In the genomic region with DNA sequence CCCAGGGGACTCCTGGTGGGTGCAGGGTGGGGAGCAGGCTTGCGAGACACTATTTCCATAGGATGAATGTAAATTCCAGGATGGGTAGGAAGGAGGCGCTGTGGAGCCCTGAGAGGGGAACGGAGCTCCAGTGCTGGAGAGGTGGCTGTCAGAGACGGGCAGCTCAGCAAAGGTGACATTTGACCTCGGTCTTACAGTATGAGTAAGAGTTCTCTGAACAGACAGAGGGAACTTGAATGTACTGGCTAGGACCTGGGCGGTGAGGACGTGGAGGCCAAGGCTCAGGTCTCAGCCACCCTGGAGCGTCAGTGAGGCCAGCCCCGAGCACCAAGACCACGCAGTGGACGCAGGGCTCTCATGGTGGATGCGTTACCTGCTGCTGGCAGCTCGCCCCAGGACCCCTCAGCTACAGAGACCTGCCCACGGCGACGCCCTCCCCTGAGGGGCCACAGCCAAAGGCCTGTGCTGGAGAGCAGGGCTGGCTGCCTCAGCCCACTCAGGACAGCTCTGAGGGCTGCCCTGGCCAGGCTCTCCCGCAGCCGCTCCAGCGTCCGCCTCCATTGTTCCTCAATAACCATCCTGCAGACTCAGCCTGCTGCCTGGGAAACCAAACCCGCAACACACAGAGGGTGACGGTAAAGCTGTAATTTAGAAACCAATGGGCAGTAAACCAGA, we compare ENCODE assay signal across 10 cellular contexts.
DNase-seq lines count a peak whose midpoint lies in the region; ATAC-seq and TF ChIP-seq lines count a peak whose summit lies in the region.
"Had no signal": no experiment of that assay in that cellular context is flagged by ENCODE, and none has a peak within 500 bp of the region (broad histone marks: within the 10 kb centered on the region; RNA-seq: fewer than 3 reads in every experiment).

No MANE protein-coding gene starts in this region.

- no peaks in the 10 kb centered on the region for H3K9me3 Mint-ChIP-seq in activated CD4-positive, alpha-beta memory T cell treated with anti-CD3 and anti-CD28 coated beads for 36 hours
- H3K9me3 Mint-ChIP-seq in activated CD4-positive, alpha-beta memory T cell treated with anti-CD3 and anti-CD28 coated beads, Interleukin-2, amount 10 ng/mL, durations not matched to agents 7 days and 5 days: no peaks in the 10 kb centered on the region
- H3K9me3 Mint-ChIP-seq in osteocyte (ENCODE audit: unreplicated experiment): no peaks in the 10 kb centered on the region
- no peaks in the 10 kb centered on the region for H3K9me3 Mint-ChIP-seq in activated naive CD8-positive, alpha-beta T cell treated with anti-CD3 and anti-CD28 coated beads, Interleukin-2, amount 50 U/mL, for 24 hours
- H3K9me3 Mint-ChIP-seq: CD4-positive, alpha-beta T cell had no signal

- POLR2A ChIA-PET in activated CD4-positive, alpha-beta memory T cell treated with anti-CD3 and anti-CD28 coated beads for 36 hours (lab: Charles Lee): no interaction called here
- POLR2A ChIA-PET in activated CD4-positive, alpha-beta memory T cell treated with anti-CD3 and anti-CD28 coated beads, Interleukin-2, amount 10 ng/mL, durations not matched to agents 7 days and 5 days (lab: Charles Lee): interaction anchor here (1.0 kb wide), 1 partner anchor 10 kb away, joined by 3 read pairs; no protein-coding TSS in a partner anchor

- CTCF ChIA-PET in activated CD4-positive, alpha-beta memory T cell treated with anti-CD3 and anti-CD28 coated beads for 36 hours (lab: Charles Lee): interaction anchor here (0.6 to 1.3 kb wide), 2 partner anchors 16 to 121 kb away, joined by 3 to 13 read pairs; no protein-coding TSS in a partner anchor
- CTCF ChIA-PET in activated CD4-positive, alpha-beta memory T cell treated with anti-CD3 and anti-CD28 coated beads, Interleukin-2, amount 10 ng/mL, durations not matched to agents 7 days and 5 days (lab: Charles Lee): interaction anchor here (1.1 to 1.2 kb wide), 3 partner anchors 49 to 127 kb away, joined by 3 to 4 read pairs (median 3); no protein-coding TSS in a partner anchor

- no peaks in the 10 kb centered on the region for H3K27me3 ChIP-seq in Karpas-422 (ENCODE audit: low read length)

- H3K27me3 Mint-ChIP-seq in activated CD4-positive, alpha-beta memory T cell treated with anti-CD3 and anti-CD28 coated beads for 36 hours: peaks cover 3% of the 10 kb centered on the region
- peaks cover 26% of the 10 kb centered on the region for H3K27me3 Mint-ChIP-seq in activated CD4-positive, alpha-beta memory T cell treated with anti-CD3 and anti-CD28 coated beads, Interleukin-2, amount 10 ng/mL, durations not matched to agents 7 days and 5 days
- H3K27me3 Mint-ChIP-seq in osteocyte (ENCODE audit: unreplicated experiment): peaks cover 33% of the 10 kb centered on the region
- peaks cover 11% of the 10 kb centered on the region for H3K27me3 Mint-ChIP-seq in activated naive CD8-positive, alpha-beta T cell treated with anti-CD3 and anti-CD28 coated beads, Interleukin-2, amount 50 U/mL, for 24 hours
- H3K27me3 Mint-ChIP-seq: CD4-positive, alpha-beta T cell had no signal

- no peaks in the 10 kb centered on the region for H3K36me3 ChIP-seq in Karpas-422 (ENCODE audit: insufficient read depth, low read length)

- H3K27ac Mint-ChIP-seq in activated CD4-positive, alpha-beta memory T cell treated with anti-CD3 and anti-CD28 coated beads for 36 hours: no peak overlapping the region
- H3K27ac Mint-ChIP-seq in activated CD4-positive, alpha-beta memory T cell treated with anti-CD3 and anti-CD28 coated beads, Interleukin-2, amount 10 ng/mL, durations not matched to agents 7 days and 5 days: no peak overlapping the region
- H3K27ac Mint-ChIP-seq in osteocyte (ENCODE audit: unreplicated experiment): no peak overlapping the region
- H3K27ac Mint-ChIP-seq in activated naive CD8-positive, alpha-beta T cell treated with anti-CD3 and anti-CD28 coated beads, Interleukin-2, amount 50 U/mL, for 24 hours: no peak overlapping the region
- H3K27ac Mint-ChIP-seq: CD4-positive, alpha-beta T cell had no signal

- H2AFZ ChIP-seq in Karpas-422 (ENCODE audit: low read length): no peak overlapping the region

- peaks cover 19% of the 10 kb centered on the region for H3K4me1 ChIP-seq in Karpas-422 (ENCODE audit: low read length)

- no peaks in the 10 kb centered on the region for H3K36me3 Mint-ChIP-seq in activated CD4-positive, alpha-beta memory T cell treated with anti-CD3 and anti-CD28 coated beads for 36 hours
- no peaks in the 10 kb centered on the region for H3K36me3 Mint-ChIP-seq in activated CD4-positive, alpha-beta memory T cell treated with anti-CD3 and anti-CD28 coated beads, Interleukin-2, amount 10 ng/mL, durations not matched to agents 7 days and 5 days (ENCODE audit: low read depth)
- H3K36me3 Mint-ChIP-seq in osteocyte (ENCODE audit: unreplicated experiment): no peaks in the 10 kb centered on the region
- no peaks in the 10 kb centered on the region for H3K36me3 Mint-ChIP-seq in activated naive CD8-positive, alpha-beta T cell treated with anti-CD3 and anti-CD28 coated beads, Interleukin-2, amount 50 U/mL, for 24 hours (ENCODE audit: low read depth)

- H3K4me3 ChIP-seq in Karpas-422 (ENCODE audit: low read length): no peak overlapping the region
- no peak overlapping the region for H3K4me3 ChIP-seq in choroid plexus epithelial cell (ENCODE audit: low read depth, low read length)

- TF ChIP-seq CTCF in choroid plexus epithelial cell (conservative IDR thresholded peaks at IDR 0.05; ENCODE audit: low read depth, low read length): peak; percentile 51
- TF ChIP-seq CTCF in osteocyte (IDR thresholded peaks at IDR 0.05): peak; percentile 42

- H3K4me1 Mint-ChIP-seq in activated CD4-positive, alpha-beta memory T cell treated with anti-CD3 and anti-CD28 coated beads for 36 hours (ENCODE audit: low read depth): peaks cover 6% of the 10 kb centered on the region
- peaks cover 8% of the 10 kb centered on the region for H3K4me1 Mint-ChIP-seq in activated CD4-positive, alpha-beta memory T cell treated with anti-CD3 and anti-CD28 coated beads, Interleukin-2, amount 10 ng/mL, durations not matched to agents 7 days and 5 days
- H3K4me1 Mint-ChIP-seq in osteocyte (ENCODE audit: unreplicated experiment): no peaks in the 10 kb centered on the region
- H3K4me1 Mint-ChIP-seq in activated naive CD8-positive, alpha-beta T cell treated with anti-CD3 and anti-CD28 coated beads, Interleukin-2, amount 50 U/mL, for 24 hours: peaks cover 23% of the 10 kb centered on the region

- intact Hi-C loops in activated CD4-positive, alpha-beta memory T cell treated with anti-CD3 and anti-CD28 coated beads for 36 hours (cut with micrococcal nuclease): no loop called here

- 0 out of 2 replicates have a peak, but pooled peaks cover 3% of the 10 kb centered on the region for H4K20me1 ChIP-seq in Karpas-422 (ENCODE audit: insufficient read depth, low read depth, low read length)

- no peak overlapping the region for H3K4me3 Mint-ChIP-seq in activated CD4-positive, alpha-beta memory T cell treated with anti-CD3 and anti-CD28 coated beads for 36 hours
- H3K4me3 Mint-ChIP-seq in activated CD4-positive, alpha-beta memory T cell treated with anti-CD3 and anti-CD28 coated beads, Interleukin-2, amount 10 ng/mL, durations not matched to agents 7 days and 5 days: no peak overlapping the region
- no peak overlapping the region for H3K4me3 Mint-ChIP-seq in osteocyte (ENCODE audit: unreplicated experiment)
- no peak overlapping the region for H3K4me3 Mint-ChIP-seq in activated naive CD8-positive, alpha-beta T cell treated with anti-CD3 and anti-CD28 coated beads, Interleukin-2, amount 50 U/mL, for 24 hours
- H3K4me3 Mint-ChIP-seq: CD4-positive, alpha-beta T cell had no signal

- H3K27ac ChIP-seq in Karpas-422 (ENCODE audit: low read length): no peak overlapping the region

- no peaks in the 10 kb centered on the region for H3K9me2 ChIP-seq in Karpas-422 (replicated peaks; ENCODE audit: insufficient read depth, low read length)

- peak; percentile 29 for DNase-seq in activated CD4-positive, alpha-beta memory T cell treated with anti-CD3 and anti-CD28 coated beads for 36 hours
- no peak for DNase-seq in activated CD4-positive, alpha-beta memory T cell treated with anti-CD3 and anti-CD28 coated beads, Interleukin-2, amount 10 ng/mL, durations not matched to agents 7 days and 5 days
- DNase-seq in Karpas-422 (peak; percentile 69), choroid plexus epithelial cell (ENCODE audit: low read depth) (no peak), osteocyte (ENCODE audit: extremely low spot score, unreplicated experiment) (no peak), amniotic stem cell (lab: John Stamatoyannopoulos, UW) (no peak), inferior parietal cortex (ENCODE audit: extremely low spot score) (no peak)
- DNase-seq in activated naive CD8-positive, alpha-beta T cell treated with anti-CD3 and anti-CD28 coated beads, Interleukin-2, amount 50 U/mL, for 24 hours: no peak
- DNase-seq: NCI-H226 had no signal

- no peaks in the 10 kb centered on the region for H3K9me3 ChIP-seq in Karpas-422 (ENCODE audit: low read length)

- no peak overlapping the region for H3K9ac ChIP-seq in Karpas-422 (ENCODE audit: low read length)

- ATAC-seq in activated naive CD8-positive, alpha-beta T cell treated with anti-CD3 and anti-CD28 coated beads, Interleukin-2, amount 50 U/mL, for 24 hours: no peak

- H3K4me2 ChIP-seq in Karpas-422 (ENCODE audit: low read depth, low read length, poor library complexity, severe bottlenecking): peak overlapping the region; percentile 43

- H3K79me2 ChIP-seq in Karpas-422 (ENCODE audit: low read length): no peaks in the 10 kb centered on the region

Comparison
In these comparisons a context has a peak if more than half of its experiments do, and no peak if none do; other contexts are left out.
1. DNase-seq: peak in activated CD4-positive, alpha-beta memory T cell treated with anti-CD3 and anti-CD28 coated beads for 36 hours (single experiment) and Karpas-422 (single experiment); none in activated CD4-positive, alpha-beta memory T cell treated with anti-CD3 and anti-CD28 coated beads, Interleukin-2, amount 10 ng/mL, durations not matched to agents 7 days and 5 days (single experiment), choroid plexus epithelial cell (single experiment), osteocyte (single experiment), activated naive CD8-positive, alpha-beta T cell treated with anti-CD3 and anti-CD28 coated beads, Interleukin-2, amount 50 U/mL, for 24 hours (single experiment), amniotic stem cell (single experiment) and inferior parietal cortex (single experiment).